8 cellular contexts compared by ENCODE assay signal in the genomic region with DNA sequence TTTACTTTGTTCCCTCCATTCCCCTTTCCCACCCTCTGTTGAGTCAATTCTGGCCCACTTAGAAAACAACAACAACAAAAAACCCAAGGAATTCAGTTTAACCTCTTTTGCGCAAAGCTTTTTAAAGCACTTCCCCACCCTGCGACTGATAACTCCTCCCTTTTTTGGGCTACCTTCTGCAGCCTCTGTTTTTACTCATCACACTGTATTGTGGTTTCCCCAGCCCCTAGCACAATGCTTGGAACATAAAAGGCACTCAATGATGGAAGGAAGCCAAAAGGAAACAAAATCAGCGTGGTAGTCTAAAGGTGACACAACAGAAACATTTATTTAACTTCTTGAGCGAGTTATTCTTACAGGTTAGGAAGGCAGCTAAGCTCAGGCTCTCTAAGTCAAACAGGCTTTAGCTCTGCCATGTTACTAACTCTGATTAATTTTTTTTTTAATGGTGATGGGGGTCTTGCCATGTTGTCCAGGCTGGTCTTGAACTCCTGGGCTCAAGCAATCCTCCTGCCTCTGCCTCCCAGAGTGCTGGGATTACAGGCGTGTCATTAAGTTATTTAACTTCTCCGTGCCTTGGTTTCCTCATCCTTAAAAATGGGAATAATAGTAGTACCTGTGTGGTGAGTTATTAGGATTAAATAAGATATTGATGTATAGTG. TPM values are rescaled to one million over a fixed set of nuclear protein-coding genes. Genes with fewer than 3 reads are reported as not detected.
A peak's percentile ranks its signal among the peaks of the same experiment; 100 is the strongest.
DNase-seq lines count a peak whose midpoint lies in the region; ATAC-seq, FAIRE-seq and TF ChIP-seq lines count a peak whose summit lies in the region.

No MANE protein-coding gene starts in this region.

- TSS peak; percentile 51 for BruUV-seq in K562 (replicated peaks; lab: Mats Ljungman, UMichigan)

- peak; percentile 35 for ATAC-seq in HG03342 (IDR thresholded peaks at IDR 0.05; ENCODE audit: unreplicated experiment)
- ATAC-seq in K562: no peak
- ATAC-seq in right lobe of liver: peak in 1 of 4 donors; percentile 2
- ATAC-seq in stimulated activated naive CD8-positive, alpha-beta T cell treated with anti-CD3 and anti-CD28 coated beads, Interleukin-15, amount 100 ng/mL, for 72 hours: peak; percentile 74
- ATAC-seq in GM19455 (IDR thresholded peaks at IDR 0.05; ENCODE audit: unreplicated experiment): no peak

- POLR2A ChIA-PET in K562 (lab: Yijun Ruan, JAX): interaction anchor here (0.6 to 2.3 kb wide), 12 partner anchors 10 to 1377 kb away, joined by 3 to 9 read pairs (median 3); a partner anchor contains a TSS

- H3K27me3 ChIP-seq in K562 (ENCODE audit: control insufficient read depth in 2 of 2, insufficient read depth in 2 of 2, low read length in 2 of 2): no peaks in the 10 kb centered on the region
- H3K27me3 ChIP-seq in right lobe of liver: no peaks in the 10 kb centered on the region

- TF ChIP-seq RAD21 in K562 (CRISPR knock-in tag; conservative IDR thresholded peaks at IDR 0.05 in 1 of 2, IDR thresholded peaks at IDR 0.05 in 1 of 2): no peak

- no peaks in the 10 kb centered on the region for H3K9me3 Mint-ChIP-seq in stimulated activated naive CD8-positive, alpha-beta T cell treated with anti-CD3 and anti-CD28 coated beads, Interleukin-15, amount 100 ng/mL, for 72 hours

- intact Hi-C loops in K562 (cut with micrococcal nuclease) (loop anchor here (2.0 kb wide), 2 partner anchors 69 to 171 kb away; a partner anchor contains a TSS), right lobe of liver (cut with DNase I) (no loop called here)

- in situ Hi-C loops in K562 (cut with MboI): no loop called here

- TF ChIP-seq CTCF in GM12875 (IDR thresholded peaks at IDR 0.05; ENCODE audit: borderline replicate concordance, insufficient read depth, low read depth, low read length) (no peak), K562 (IDR thresholded peaks at IDR 0.05 in 2 of 3, conservative IDR thresholded peaks at IDR 0.05 in 1 of 3; ENCODE audit: insufficient read depth in 2 of 3, low read depth in 1 of 3, low read length in 3 of 3) (no peak), right lobe of liver (IDR thresholded peaks at IDR 0.05) (no peak)

- peak overlapping the region; percentile 77 for H3K4me3 ChIP-seq in GM12875 (ENCODE audit: low read depth, low read length)
- H3K4me3 ChIP-seq in K562: peak overlapping the region; percentile 73
- H3K4me3 ChIP-seq in right lobe of liver: peak overlapping the region in 2 of 3 donors; percentile 78 to 88

- H3K9ac ChIP-seq in K562 (ENCODE audit: insufficient read depth in 1 of 2, low read depth in 2 of 2, low read length in 2 of 2): peak overlapping the region in 1 of 2 experiments; percentile 64; a peak in 2 of 4 replicates

- H3K4me2 ChIP-seq in K562 (ENCODE audit: insufficient read depth, low read length): peak overlapping the region; percentile 81

- FAIRE-seq in RCC 7860 (lab: Jason Lieb, UNC) (no peak), K562 (lab: Jason Lieb, UNC) (peak; percentile 62)

- H3K27ac ChIP-seq in K562 (ENCODE audit: extremely low read depth, low read depth, low read length) (peak overlapping the region; percentile 81), right lobe of liver (peak overlapping the region in 1 of 3 donors; percentile 78)

- no peak for TF ChIP-seq POLR2A in K562 (conservative IDR thresholded peaks at IDR 0.05)
- TF ChIP-seq POLR2A in right lobe of liver (IDR thresholded peaks at IDR 0.05): no peak

- no peaks in the 10 kb centered on the region for H3K27me3 Mint-ChIP-seq in stimulated activated naive CD8-positive, alpha-beta T cell treated with anti-CD3 and anti-CD28 coated beads, Interleukin-15, amount 100 ng/mL, for 72 hours

- no peak overlapping the region for H2AFZ ChIP-seq in K562 (ENCODE audit: low read depth, low read length)

- 45% methylated on average over 5 of the region's 6 CpGs for WGBS in K562 (ENCODE audit: insufficient coverage, low coverage, missing lambda C conversion rate)
- 52% methylated on average over 6 of the region's 6 CpGs for WGBS in right lobe of liver (ENCODE audit: insufficient coverage, low coverage, low lambda C conversion rate, missing lambda C conversion rate)

- CTCF ChIA-PET in K562 (lab: Yijun Ruan, JAX; ENCODE audit: low intra/inter-chr PET ratio): no interaction called here

- peaks cover 10% of the 10 kb centered on the region for H4K20me1 ChIP-seq in K562 (replicated peaks; ENCODE audit: control insufficient read depth, insufficient read depth, low read length)

- H3K9me3 ChIP-seq in K562 (replicated peaks; ENCODE audit: control insufficient read depth, insufficient read depth, low read depth, low read length): no peaks in the 10 kb centered on the region
- no peaks in the 10 kb centered on the region for H3K9me3 ChIP-seq in right lobe of liver

- H3K9me1 ChIP-seq in K562 (ENCODE audit: control insufficient read depth, insufficient read depth, low read length): no peaks in the 10 kb centered on the region

- peaks cover 12 to 38% of the 10 kb centered on the region in 2 experiments for H3K4me1 ChIP-seq in K562 (replicated peaks in 1 of 2; ENCODE audit: control insufficient read depth in 2 of 2, insufficient read depth in 2 of 2, low read length in 2 of 2)
- peaks cover 0 to 14% (median 4%) of the 10 kb centered on the region in 4 donors for H3K4me1 ChIP-seq in right lobe of liver

- peaks cover 25% of the 10 kb centered on the region for H3K79me2 ChIP-seq in K562 (ENCODE audit: control insufficient read depth, insufficient read depth, low read length)

- peak; percentile 31 for DNase-seq in RCC 7860 (ENCODE audit: low spot score)
- DNase-seq in K562 (ENCODE audit: extremely low read depth in 1 of 4, low spot score in 3 of 4): peak in 2 of 4 experiments; percentile 33 to 60
- no peak for DNase-seq in right lobe of liver
- peak; percentile 72 to 73 for DNase-seq in stimulated activated naive CD8-positive, alpha-beta T cell treated with anti-CD3 and anti-CD28 coated beads, Interleukin-15, amount 100 ng/mL, for 72 hours
- no peak for DNase-seq in HCEC 1CT

- H3K36me3 ChIP-seq in K562 (ENCODE audit: control insufficient read depth, insufficient read depth, low read length): no peaks in the 10 kb centered on the region; the same call in 2 of the 3 replicates
- no peaks in the 10 kb centered on the region for H3K36me3 ChIP-seq in right lobe of liver

- H3K4me3 Mint-ChIP-seq in stimulated activated naive CD8-positive, alpha-beta T cell treated with anti-CD3 and anti-CD28 coated beads, Interleukin-15, amount 100 ng/mL, for 72 hours: peak overlapping the region; percentile 94 to 99

- H3K27ac Mint-ChIP-seq in stimulated activated naive CD8-positive, alpha-beta T cell treated with anti-CD3 and anti-CD28 coated beads, Interleukin-15, amount 100 ng/mL, for 72 hours: peak overlapping the region; percentile 74 to 77

- no peak for TF ChIP-seq EP300 in K562 (IDR thresholded peaks at IDR 0.05; ENCODE audit: low read length)

- H3K4me1 Mint-ChIP-seq in stimulated activated naive CD8-positive, alpha-beta T cell treated with anti-CD3 and anti-CD28 coated beads, Interleukin-15, amount 100 ng/mL, for 72 hours: peaks cover 72% of the 10 kb centered on the region

TF ChIP-seq in K562, 482 proteins besides CTCF, POLR2A, EP300 and RAD21 (continues in another document):
- TF ChIP-seq SPI1 (IDR thresholded peaks at IDR 0.05; ENCODE audit: borderline replicate concordance, low read depth, low read length): peak; percentile 61; the same call in 1 of the 2 replicates
- no peak for TF ChIP-seq PCBP1 (IDR thresholded peaks at IDR 0.05; ENCODE audit: low read depth, low read length, poor library complexity, severe bottlenecking)
- no peak for TF ChIP-seq ZC3H4 (CRISPR knock-in tag; IDR thresholded peaks at IDR 0.05; ENCODE audit: borderline replicate concordance)
- TF ChIP-seq, protein P1, sequence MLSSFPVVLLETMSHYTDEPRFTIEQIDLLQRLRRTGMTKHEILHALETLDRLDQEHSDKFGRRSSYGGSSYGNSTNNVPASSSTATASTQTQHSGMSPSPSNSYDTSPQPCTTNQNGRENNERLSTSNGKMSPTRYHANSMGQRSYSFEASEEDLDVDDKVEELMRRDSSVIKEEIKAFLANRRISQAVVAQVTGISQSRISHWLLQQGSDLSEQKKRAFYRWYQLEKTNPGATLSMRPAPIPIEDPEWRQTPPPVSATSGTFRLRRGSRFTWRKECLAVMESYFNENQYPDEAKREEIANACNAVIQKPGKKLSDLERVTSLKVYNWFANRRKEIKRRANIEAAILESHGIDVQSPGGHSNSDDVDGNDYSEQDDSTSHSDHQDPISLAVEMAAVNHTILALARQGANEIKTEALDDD (IDR thresholded peaks at IDR 0.05): peak; percentile 27; the same call in 1 of the 2 replicates
- TF ChIP-seq SOX6 (IDR thresholded peaks at IDR 0.05): peak; percentile 24; the same call in 1 of the 2 replicates
- no peak for TF ChIP-seq TCF3 (CRISPR knock-in tag; IDR thresholded peaks at IDR 0.05)

RNA-seq across cellular contexts. Expression of a gene that starts 1.3 kb away (rescaled TPM):
- total RNA-seq in K562 (2011; cell fraction: chromatin; rRNA removed; ENCODE audit: low replicate concordance): 19.6 and 32.3 TPM in 2 replicates
- 15.3 and 16.3 TPM in 2 replicates for total RNA-seq in K562 (2011; cell fraction: nucleolus; rRNA removed)
- total RNA-seq in K562 (2011; cell fraction: nucleoplasm; rRNA removed): 16.1 and 19.7 TPM in 2 replicates
- total RNA-seq in K562 (2014; rRNA removed): 4.5 and 7.2 TPM in 2 replicates
- total RNA-seq in K562 (2014; rRNA removed; fragmentation: Illumina TruSeq; extraction: Trizol): 5.2 and 5.3 TPM in 2 replicates
- 4.8 and 5.1 TPM in 2 replicates for total RNA-seq in K562 (2015; rRNA removed; fragmentation: Illumina TruSeq; extraction: Trizol)
- total RNA-seq in K562 (2021): 8.5 and 9.1 TPM in 2 replicates
- 5.4 and 9.7 TPM in 2 replicates for polyA plus RNA-seq in K562 (2011; rRNA removed)
- polyA plus RNA-seq in K562 (2011; cell fraction: cytosol; rRNA removed): 4.7 and 6.8 TPM in 2 replicates
- polyA plus RNA-seq in K562 (2011; cell fraction: nucleus; rRNA removed): 9.6 and 10.4 TPM in 2 replicates
- polyA plus RNA-seq in K562 (2012): 4.6 and 8.4 TPM in 2 replicates
- polyA plus RNA-seq in K562 (2014; fragmentation: Illumina TruSeq; extraction: Trizol): 6.7 and 7.2 TPM in 2 replicates
- 1 to 10 TPM; 1.4 to 1.5 TPM for polyA plus RNA-seq in K562 (2014; fragmentation: Nextera tagmentation; extraction: Ambion mirVana)
- 5.2 and 8.7 TPM in 2 replicates for polyA plus RNA-seq in K562 (2014; rRNA removed)
- 8.3 and 11.7 TPM in 2 replicates for polyA minus RNA-seq in K562 (2011; rRNA and poly(A)+ RNA removed)
- polyA minus RNA-seq in K562 (2011; cell fraction: cytosol; rRNA and poly(A)+ RNA removed): 3.4 and 4.0 TPM in 2 replicates
- 10.6 and 15.1 TPM in 2 replicates for polyA minus RNA-seq in K562 (2011; cell fraction: nucleus; rRNA and poly(A)+ RNA removed)
- total RNA-seq in right lobe of liver: 1 to 10 TPM; 1.7 to 4.3 (median 3.2) TPM

Comparison
In these comparisons a context has a peak if more than half of its experiments do, and no peak if none do; other contexts are left out.
1. ATAC-seq: peak in HG03342 (single experiment) and stimulated activated naive CD8-positive, alpha-beta T cell treated with anti-CD3 and anti-CD28 coated beads, Interleukin-15, amount 100 ng/mL, for 72 hours (single experiment); none in K562 (single experiment) and GM19455 (single experiment).
2. DNase-seq: peak in RCC 7860 (single experiment) and stimulated activated naive CD8-positive, alpha-beta T cell treated with anti-CD3 and anti-CD28 coated beads, Interleukin-15, amount 100 ng/mL, for 72 hours (2 of 2); none in right lobe of liver (0 of 3) and HCEC 1CT (single experiment).
3. Peak in every context shown above with its lines, with median percentiles within 50 percentile points of each other: H3K4me3 ChIP-seq.